8 cellular contexts compared by ENCODE assay signal in genomic region chr6:139375239-139376053, GRCh38. TPM values are rescaled to one million over a fixed set of nuclear protein-coding genes. Genes with fewer than 3 reads are reported as not detected.
DNase-seq lines count a peak whose midpoint lies in the region; ATAC-seq, FAIRE-seq and TF ChIP-seq lines count a peak whose summit lies in the region.

No MANE protein-coding gene starts in this region.

- ATAC-seq in GM18502 (IDR thresholded peaks at IDR 0.05; ENCODE audit: poor library complexity, unreplicated experiment) (peak; percentile 62), HG02943 (IDR thresholded peaks at IDR 0.05; ENCODE audit: low read depth, unreplicated experiment) (peak; percentile 51)

- H3K9me3 Mint-ChIP-seq in T-helper 2 cell treated with Interferon-gamma antibody and Interleukin-4, amounts not matched to agents 5 μg/mL and 100 μg/mL, for 36 hours = no peaks in the 10 kb centered on the region
- H3K9me3 Mint-ChIP-seq in astrocyte (ENCODE audit: unreplicated experiment) = no peaks in the 10 kb centered on the region

- H3K4me1 Mint-ChIP-seq in T-helper 2 cell treated with Interferon-gamma antibody and Interleukin-4, amounts not matched to agents 5 μg/mL and 100 μg/mL, for 36 hours (ENCODE audit: low read depth) = peaks cover 31% of the 10 kb centered on the region
- peaks cover 21% of the 10 kb centered on the region for H3K4me1 Mint-ChIP-seq in astrocyte (ENCODE audit: low read depth, unreplicated experiment)

- TF ChIP-seq CTCF in astrocyte (IDR thresholded peaks at IDR 0.05; ENCODE audit: insufficient read depth, low read depth, low read length) = no peak

- H3K9me3 ChIP-seq in astrocyte (ENCODE audit: insufficient read depth, low read depth, low read length) = no peaks in the 10 kb centered on the region

- FAIRE-seq in astrocyte (lab: Jason Lieb, UNC) = no peak

- peak overlapping the region; percentile 95 for H3K27ac ChIP-seq in astrocyte (ENCODE audit: low read depth, low read length)

- H3K27me3 Mint-ChIP-seq in T-helper 2 cell treated with Interferon-gamma antibody and Interleukin-4, amounts not matched to agents 5 μg/mL and 100 μg/mL, for 36 hours (ENCODE audit: low read depth) = no peaks in the 10 kb centered on the region
- H3K27me3 Mint-ChIP-seq in astrocyte (ENCODE audit: low read depth, unreplicated experiment) = no peaks in the 10 kb centered on the region

- peak overlapping the region; percentile 95 for H3K4me2 ChIP-seq in astrocyte (ENCODE audit: low read length)

- peaks cover 37% of the 10 kb centered on the region for H3K79me2 ChIP-seq in astrocyte (ENCODE audit: insufficient read depth, low read length)

- peaks cover 33% of the 10 kb centered on the region for H3K36me3 Mint-ChIP-seq in T-helper 2 cell treated with Interferon-gamma antibody and Interleukin-4, amounts not matched to agents 5 μg/mL and 100 μg/mL, for 36 hours (ENCODE audit: low read depth)
- peaks cover 25% of the 10 kb centered on the region for H3K36me3 Mint-ChIP-seq in astrocyte (ENCODE audit: low read depth, unreplicated experiment)

- H3K27me3 ChIP-seq in astrocyte (ENCODE audit: insufficient read depth, low read length) = no peaks in the 10 kb centered on the region

- H3K9ac ChIP-seq in astrocyte (ENCODE audit: low read length) = peak overlapping the region; percentile 99

- H4K20me1 ChIP-seq in astrocyte (ENCODE audit: insufficient read depth, low read length) = peaks cover 30% of the 10 kb centered on the region

- peak overlapping the region; percentile 96 for H2AFZ ChIP-seq in astrocyte (ENCODE audit: low read depth, low read length)

- peaks cover 14% of the 10 kb centered on the region for H3K36me3 ChIP-seq in astrocyte (ENCODE audit: insufficient read depth, low read length)

- H3K4me1 ChIP-seq in astrocyte (ENCODE audit: insufficient read depth, low read length) = peaks cover 25% of the 10 kb centered on the region

- DNase-seq in NCI-H187 treated with DMSO at 0.1 percent for 48 hours (lab: John Stamatoyannopoulos, UW) (peak; percentile 79), astrocyte (ENCODE audit: low read depth) (peak; percentile 97), hippocampal formation (lab: John Stamatoyannopoulos, UW) (peak; percentile 79 to 86), retina (peak; percentile 99), cortex of kidney (lab: John Stamatoyannopoulos, UW) (no peak)
- DNase-seq in T-helper 2 cell treated with Interferon-gamma antibody and Interleukin-4, amounts not matched to agents 5 μg/mL and 100 μg/mL, for 36 hours (ENCODE audit: low spot score) = peak; percentile 86

- peak overlapping the region; percentile 98 for H3K27ac Mint-ChIP-seq in T-helper 2 cell treated with Interferon-gamma antibody and Interleukin-4, amounts not matched to agents 5 μg/mL and 100 μg/mL, for 36 hours
- peak overlapping the region; percentile 99 for H3K27ac Mint-ChIP-seq in astrocyte (ENCODE audit: unreplicated experiment)

- peak overlapping the region; percentile 98 for H3K4me3 ChIP-seq in astrocyte (ENCODE audit: insufficient read depth, low read depth, low read length)

- H3K4me3 Mint-ChIP-seq in T-helper 2 cell treated with Interferon-gamma antibody and Interleukin-4, amounts not matched to agents 5 μg/mL and 100 μg/mL, for 36 hours = peak overlapping the region; percentile 97
- peak overlapping the region; percentile 95 for H3K4me3 Mint-ChIP-seq in astrocyte (ENCODE audit: unreplicated experiment)

RNA-seq across cellular contexts. Expression of gene CITED2, which starts 1.0 kb away (rescaled TPM):
- 348 and 449 TPM in 2 replicates for total RNA-seq in astrocyte
